ENCODE assay signal across 14 cellular contexts in the genomic region with DNA sequence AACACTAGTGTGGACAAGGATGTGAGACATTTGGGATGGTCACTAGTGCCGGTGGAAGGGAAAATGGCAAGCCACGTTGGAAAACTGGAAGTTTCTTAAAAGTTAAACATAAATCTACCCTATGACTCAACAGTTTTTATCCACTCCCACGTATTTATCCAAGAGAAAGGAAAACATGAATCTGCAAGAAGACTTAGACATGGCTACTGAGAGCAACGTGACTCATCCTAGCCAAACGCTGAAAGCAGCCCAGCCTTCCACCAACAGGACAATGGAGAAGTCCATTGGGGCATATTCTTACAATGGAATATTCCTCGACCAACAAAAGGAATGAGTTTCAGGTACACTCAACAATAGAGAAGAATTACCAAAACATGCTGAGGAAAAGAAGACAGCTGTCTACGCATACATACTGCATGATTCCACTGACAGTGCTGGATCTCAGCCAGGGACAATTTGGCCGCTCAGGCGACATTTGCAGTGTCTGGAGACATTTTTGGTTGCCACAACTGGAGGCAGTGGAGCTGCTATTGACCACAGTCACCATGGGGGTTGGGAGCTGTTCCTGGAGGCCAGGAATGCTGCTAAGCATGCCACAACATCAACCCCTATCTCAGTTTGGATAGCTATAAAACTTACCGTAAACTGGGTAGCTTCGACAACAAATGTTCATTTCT. TPM values are rescaled to one million over a fixed set of nuclear protein-coding genes. Genes with fewer than 3 reads are reported as not detected.
A peak's percentile ranks its signal among the peaks of the same experiment; 100 is the strongest.
DNase-seq lines count a peak whose midpoint lies in the region; ATAC-seq and FAIRE-seq lines count a peak whose summit lies in the region.
"Had no signal": no experiment of that assay in that cellular context is flagged by ENCODE, and none has a peak within 500 bp of the region (broad histone marks: within the 10 kb centered on the region; RNA-seq: fewer than 3 reads in every experiment).

No MANE protein-coding gene starts in this region.

- FAIRE-seq in frontal cortex (lab: Jason Lieb, UNC), result no peak

- no peaks in the 10 kb centered on the region for H3K9me3 ChIP-seq in endocrine pancreas (ENCODE audit: control insufficient read depth, low read length)

- DNase-seq in DMS53 (lab: John Stamatoyannopoulos, UW) (peak; percentile 82), NCI-H226 (peak; percentile 58), myocyte (ENCODE audit: low read depth) (peak; percentile 65), ecto neural progenitor cell (ENCODE audit: low spot score) (no peak), frontal cortex (ENCODE audit: low spot score in 2 of 2) (no peak)
- DNase-seq: activated CD4-positive, alpha-beta memory T cell treated with anti-CD3 and anti-CD28 coated beads, Interleukin-2, amount 10 ng/mL, durations not matched to agents 7 days and 5 days; activated naive CD8-positive, alpha-beta T cell treated with anti-CD3 and anti-CD28 coated beads, Interleukin-2, amount 50 U/mL, for 24 hours; naive B cell; NCI-H2081; RPMI8226; stimulated activated naive CD8-positive, alpha-beta T cell treated with anti-CD3 and anti-CD28 coated beads, Interleukin-15, amount 100 ng/mL, for 72 hours had no signal

- ATAC-seq in GM21737 (IDR thresholded peaks at IDR 0.05; ENCODE audit: unreplicated experiment) (no peak), HG03108 (IDR thresholded peaks at IDR 0.05; ENCODE audit: unreplicated experiment) (no peak)
- ATAC-seq: activated naive CD8-positive, alpha-beta T cell treated with anti-CD3 and anti-CD28 coated beads, Interleukin-2, amount 50 U/mL, for 24 hours; stimulated activated naive CD8-positive, alpha-beta T cell treated with anti-CD3 and anti-CD28 coated beads, Interleukin-15, amount 100 ng/mL, for 72 hours had no signal

- peaks cover 40% of the 10 kb centered on the region for H3K4me1 ChIP-seq in endocrine pancreas (ENCODE audit: control insufficient read depth, insufficient read depth, low read length)

- peak overlapping the region; percentile 12 for H3K4me3 ChIP-seq in endocrine pancreas (ENCODE audit: control insufficient read depth, insufficient read depth, low read length)

- H3K27me3 ChIP-seq in endocrine pancreas (ENCODE audit: control insufficient read depth, insufficient read depth, low read length), result no peaks in the 10 kb centered on the region

- H3K9ac ChIP-seq in endocrine pancreas (ENCODE audit: control insufficient read depth, insufficient read depth, low read length), result no peak overlapping the region

- no peaks in the 10 kb centered on the region for H3K36me3 ChIP-seq in endocrine pancreas (ENCODE audit: control insufficient read depth, insufficient read depth, low read length)

RNA-seq across cellular contexts. Expression of a gene that starts 21.2 kb away (rescaled TPM):
- total RNA-seq in myocyte, result 0.05 TPM in 1 of 2 replicates, not detected in the other
- not detected for polyA plus RNA-seq in myocyte (2012)
- 191 TPM for total RNA-seq in frontal cortex
- total RNA-seq: activated CD4-positive, alpha-beta memory T cell treated with anti-CD3 and anti-CD28 coated beads, Interleukin-2, amount 10 ng/mL, durations not matched to agents 7 days and 5 days had no signal

Comparison
In these comparisons a context has a peak if more than half of its experiments do, and no peak if none do; other contexts are left out.
1. DNase-seq: peak in DMS53 (single experiment), NCI-H226 (single experiment) and myocyte (single experiment); none in ecto neural progenitor cell (single experiment) and frontal cortex (0 of 2).
2. RNA of a gene that starts 21.2 kb away (total RNA-seq): 191 TPM in frontal cortex (single experiment); 0.05 TPM in myocyte; every median in the first group is over 100 times any median in the second.